Comparison of ENCODE assay signal across 8 cellular contexts in the genomic region with DNA sequence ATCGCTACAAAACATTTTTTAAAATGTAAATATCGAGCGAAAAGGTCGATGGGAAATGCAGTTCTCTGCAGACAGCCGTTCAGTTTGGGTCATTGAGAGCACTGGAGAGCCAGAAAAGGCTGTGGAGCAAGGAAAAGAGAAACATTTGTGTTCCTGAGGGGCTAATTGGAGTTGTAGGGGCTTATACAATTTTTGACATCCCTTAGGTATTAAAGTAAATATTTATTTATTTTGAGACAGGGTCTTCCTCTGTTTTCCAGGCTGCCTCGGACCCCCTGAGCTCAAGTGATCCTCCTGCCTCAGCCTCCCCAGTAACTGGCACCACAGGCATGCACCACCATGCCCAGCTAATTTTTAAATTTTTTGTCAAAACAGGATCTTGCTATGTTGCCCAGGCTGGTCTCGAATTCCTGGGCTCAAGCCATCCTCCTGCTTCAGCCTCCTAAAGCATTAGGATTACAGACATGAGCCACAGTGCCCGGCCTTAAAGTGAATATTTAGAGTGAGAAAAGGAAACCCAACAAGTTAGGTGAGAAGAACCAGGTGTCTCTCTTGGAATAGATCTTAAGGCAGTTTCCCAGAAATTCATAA. TPM values are rescaled to one million over a fixed set of nuclear protein-coding genes. Genes with fewer than 3 reads are reported as not detected.
DNase-seq lines count a peak whose midpoint lies in the region; TF ChIP-seq lines count a peak whose summit lies in the region.

No MANE protein-coding gene starts in this region.

- 29 to 32% methylated on average over 8 of the region's 8 CpGs for WGBS in esophagus, 2 donors
- 25 to 29% methylated on average over 8 of the region's 8 CpGs for WGBS in sigmoid colon, 2 donors

- POLR2A ChIA-PET in RWPE1 (lab: Yijun Ruan, JAX; ENCODE audit: low non-redundant PET), result no interaction called here

- H3K36me3 ChIP-seq in esophagus (ENCODE audit: control insufficient read depth in 2 of 2, insufficient read depth in 2 of 2, low read length in 1 of 2) (no peaks in the 10 kb centered on the region), sigmoid colon (no peaks in the 10 kb centered on the region)

- CTCF ChIA-PET in RWPE1 (lab: Yijun Ruan, JAX), result no interaction called here

- H3K4me1 ChIP-seq in esophagus (ENCODE audit: control insufficient read depth in 2 of 2, insufficient read depth in 2 of 2, low read length in 1 of 2), result peaks cover under 1 to 13% of the 10 kb centered on the region in 2 donors
- peaks cover 0 to 52% (median 43%) of the 10 kb centered on the region in 4 donors for H3K4me1 ChIP-seq in sigmoid colon

- intact Hi-C loops in sigmoid colon (cut with DNase I), result loop anchor here (1.0 kb wide), 1 partner anchor 65 kb away; no protein-coding TSS in a partner anchor

- peak overlapping the region; percentile 7 to 18 for H3K4me3 ChIP-seq in esophagus (ENCODE audit: low read depth in 1 of 2, low read length in 2 of 2)
- H3K4me3 ChIP-seq in sigmoid colon, result peak overlapping the region; percentile 11 to 74 (median 62)

- no peak for TF ChIP-seq EP300 in sigmoid colon (IDR thresholded peaks at IDR 0.05)

- no peaks in the 10 kb centered on the region for H3K27me3 ChIP-seq in esophagus (ENCODE audit: control insufficient read depth in 1 of 2, insufficient read depth in 2 of 2, low read length in 2 of 2)
- H3K27me3 ChIP-seq in sigmoid colon, result no peaks in the 10 kb centered on the region

- H3K27ac ChIP-seq in RWPE1 (peak overlapping the region; percentile 91), esophagus (ENCODE audit: low read depth in 2 of 2, low read length in 1 of 2) (peak overlapping the region; percentile 89 to 96), sigmoid colon (peak overlapping the region; percentile 81 to 98 (median 90))

- TF ChIP-seq POLR2A in sigmoid colon (IDR thresholded peaks at IDR 0.05), result no peak

- DNase-seq in DMS79 treated with DMSO at 0.1 percent for 48 hours (lab: John Stamatoyannopoulos, UW), result peak; percentile 45
- DNase-seq in DMS79 (lab: John Stamatoyannopoulos, UW), result no peak
- DNase-seq in RWPE1 (ENCODE audit: low spot score), result no peak
- DNase-seq in sigmoid colon, result no peak
- DNase-seq in COR-L47 (lab: John Stamatoyannopoulos, UW), result no peak
- DNase-seq in cortex of kidney (lab: John Stamatoyannopoulos, UW), result no peak
- DNase-seq in SW 1271 (lab: John Stamatoyannopoulos, UW), result no peak

- no peak for TF ChIP-seq CTCF in RWPE1 (conservative IDR thresholded peaks at IDR 0.05; ENCODE audit: low read depth)
- no peak for TF ChIP-seq CTCF in sigmoid colon (IDR thresholded peaks at IDR 0.05)

- H3K9me3 ChIP-seq in esophagus (ENCODE audit: control insufficient read depth in 2 of 2, insufficient read depth in 1 of 2, low read depth in 1 of 2, low read length in 1 of 2), result no peaks in the 10 kb centered on the region
- H3K9me3 ChIP-seq in sigmoid colon, result no peaks in the 10 kb centered on the region

RNA-seq across cellular contexts. Expression of a gene that starts 0.8 kb away (rescaled TPM):
- 10 to 100 TPM; 26.0 to 40.3 TPM for polyA plus RNA-seq in esophagus
- total RNA-seq in sigmoid colon, result 10 to 100 TPM; 12.5 to 22.5 (median 15.8) TPM
- 10 to 100 TPM; 13.8 to 77.5 (median 14.3) TPM for polyA plus RNA-seq in sigmoid colon

RNA-seq across cellular contexts. Expression of a gene that starts 3.1 kb away (rescaled TPM):
- 10 to 100 TPM; 19.5 to 30.2 TPM for polyA plus RNA-seq in esophagus
- 10 to 100 TPM in 3 of 4 donors, 1 to 10 TPM in 1; 6.6 to 24.6 (median 14.2) TPM for total RNA-seq in sigmoid colon
- 10 to 100 TPM in 1 of 3 donors, 1 to 10 TPM in 2; 5.4 to 20.6 (median 6.0) TPM for polyA plus RNA-seq in sigmoid colon

RNA-seq across cellular contexts. Expression of a gene that starts 12.5 kb away (rescaled TPM):
- polyA plus RNA-seq in esophagus, result 1,000 to 10,000 TPM in 1 of 2 donors, 100 to 1,000 TPM in 1; 826 to 1,919 TPM
- 10 to 100 TPM in 1 of 4 donors, 1 to 10 TPM in 1, not detected in 2; 5.8 to 18.2 TPM for total RNA-seq in sigmoid colon
- polyA plus RNA-seq in sigmoid colon, result 1,000 to 10,000 TPM in 2 of 3 donors, 100 to 1,000 TPM in 1; 704 to 2,364 (median 1,405) TPM

RNA-seq across cellular contexts. Expression of a gene that starts 19.1 kb away (rescaled TPM):
- 1 to 10 TPM; 1.4 to 5.0 TPM for polyA plus RNA-seq in esophagus
- 1 to 10 TPM; 2.3 to 5.5 (median 4.4) TPM for total RNA-seq in sigmoid colon
- polyA plus RNA-seq in sigmoid colon, result 1 to 10 TPM in 1 of 3 donors, under 1 TPM in 1, not detected in 1; 0.69 to 7.7 TPM

RNA-seq across cellular contexts. Expression of a gene that starts 52.2 kb away (rescaled TPM):
- 100 to 1,000 TPM; 230 to 334 TPM for polyA plus RNA-seq in esophagus
- 10 to 100 TPM; 14.3 to 20.7 (median 16.6) TPM for total RNA-seq in sigmoid colon
- polyA plus RNA-seq in sigmoid colon, result 100 to 1,000 TPM; 170 to 616 (median 178) TPM
